15 cellular contexts compared by ENCODE assay signal in genomic region chr10:124748953-124749645, GRCh38. TPM values are rescaled to one million over a fixed set of nuclear protein-coding genes. Genes with fewer than 3 reads are reported as not detected.
DNase-seq lines count a peak whose midpoint lies in the region; ATAC-seq and TF ChIP-seq lines count a peak whose summit lies in the region.
"Had no signal": no experiment of that assay in that cellular context is flagged by ENCODE, and none has a peak within 500 bp of the region (broad histone marks: within the 10 kb centered on the region; RNA-seq: fewer than 3 reads in every experiment).

No MANE protein-coding gene starts in this region.

- peak overlapping the region; percentile 59 for H3K4me3 Mint-ChIP-seq in activated CD4-positive, alpha-beta T cell treated with anti-CD3 and anti-CD28 coated beads, Interleukin-2, amount 10 ng/mL, durations not matched to agents 24 days and 14 days
- no peak overlapping the region for H3K4me3 Mint-ChIP-seq in activated B cell treated with CpG ODN at 0.5 μM for 24 hours
- H3K4me3 Mint-ChIP-seq in natural killer cell = no peak overlapping the region
- H3K4me3 Mint-ChIP-seq: CD14-positive monocyte, type B pancreatic cell had no signal

- no peak overlapping the region for H3K27ac ChIP-seq in effector memory CD4-positive, alpha-beta T cell (ENCODE audit: insufficient read depth, low read length, poor library complexity, severe bottlenecking)
- H3K27ac ChIP-seq: ovary had no signal

- peak overlapping the region; percentile 71 for H3K27ac Mint-ChIP-seq in activated CD4-positive, alpha-beta T cell treated with anti-CD3 and anti-CD28 coated beads, Interleukin-2, amount 10 ng/mL, durations not matched to agents 24 days and 14 days
- H3K27ac Mint-ChIP-seq in activated B cell treated with CpG ODN at 0.5 μM for 24 hours (peak overlapping the region; percentile 76), natural killer cell (peak overlapping the region; percentile 29 to 38)
- H3K27ac Mint-ChIP-seq: type B pancreatic cell had no signal

- no peaks in the 10 kb centered on the region for H3K27me3 ChIP-seq in effector memory CD4-positive, alpha-beta T cell (replicated peaks; ENCODE audit: control insufficient read depth, insufficient read depth, low read length, poor library complexity, severe bottlenecking)
- H3K27me3 ChIP-seq: ovary had no signal

- peak; percentile 49 for DNase-seq in activated CD4-positive, alpha-beta T cell treated with anti-CD3 and anti-CD28 coated beads, Interleukin-2, amount 10 ng/mL, durations not matched to agents 24 days and 14 days
- no peak for DNase-seq in activated CD4-positive, alpha-beta T cell treated with anti-CD3 and anti-CD28 coated beads, Interleukin-2, amount 50 U/mL, for 48 hours
- no peak for DNase-seq in activated B cell treated with CpG ODN at 0.5 μM for 24 hours
- DNase-seq in natural killer cell = no peak
- no peak for DNase-seq in effector memory CD4-positive, alpha-beta T cell
- no peak for DNase-seq in T1000 (lab: John Stamatoyannopoulos, UW)
- DNase-seq: effector CD8-positive, alpha-beta T cell; kidney; NCI-H345; ovary; stimulated activated CD4-positive, alpha-beta T cell treated with anti-CD3 and anti-CD28 coated beads, Interleukin-4, amount 100 ng/mL, for 24 hours had no signal

- no peaks in the 10 kb centered on the region for H3K9me3 Mint-ChIP-seq in activated CD4-positive, alpha-beta T cell treated with anti-CD3 and anti-CD28 coated beads, Interleukin-2, amount 10 ng/mL, durations not matched to agents 24 days and 14 days
- H3K9me3 Mint-ChIP-seq in activated B cell treated with CpG ODN at 0.5 μM for 24 hours = no peaks in the 10 kb centered on the region
- H3K9me3 Mint-ChIP-seq in natural killer cell = no peaks in the 10 kb centered on the region
- H3K9me3 Mint-ChIP-seq: CD14-positive monocyte, type B pancreatic cell had no signal

- no peak for TF ChIP-seq CTCF in activated B cell treated with CpG ODN at 0.5 μM for 24 hours (IDR thresholded peaks at IDR 0.05)
- TF ChIP-seq CTCF in natural killer cell (IDR thresholded peaks at IDR 0.05) = no peak

- H3K27me3 Mint-ChIP-seq in activated CD4-positive, alpha-beta T cell treated with anti-CD3 and anti-CD28 coated beads, Interleukin-2, amount 10 ng/mL, durations not matched to agents 24 days and 14 days = no peaks in the 10 kb centered on the region
- H3K27me3 Mint-ChIP-seq in activated B cell treated with CpG ODN at 0.5 μM for 24 hours (no peaks in the 10 kb centered on the region), natural killer cell (ENCODE audit: low read depth in 2 of 2) (no peaks in the 10 kb centered on the region)
- H3K27me3 Mint-ChIP-seq: type B pancreatic cell had no signal

- H3K36me3 Mint-ChIP-seq in activated CD4-positive, alpha-beta T cell treated with anti-CD3 and anti-CD28 coated beads, Interleukin-2, amount 10 ng/mL, durations not matched to agents 24 days and 14 days (ENCODE audit: low read depth) = peaks cover 26% of the 10 kb centered on the region
- H3K36me3 Mint-ChIP-seq in activated B cell treated with CpG ODN at 0.5 μM for 24 hours (ENCODE audit: low read depth) = peaks cover 4% of the 10 kb centered on the region
- H3K36me3 Mint-ChIP-seq in natural killer cell = no peaks in the 10 kb centered on the region

- H3K4me3 ChIP-seq in effector memory CD4-positive, alpha-beta T cell (ENCODE audit: insufficient read depth, low read depth, low read length, poor library complexity, severe bottlenecking) = no peak overlapping the region
- H3K4me3 ChIP-seq: ovary had no signal

- POLR2A ChIA-PET in activated B cell treated with CpG ODN at 0.5 μM for 24 hours (lab: Charles Lee) = interaction anchor here (0.7 to 2.5 kb wide), 6 partner anchors 8 to 219 kb away, joined by 3 to 8 read pairs (median 5); partner anchors contain the start of genes ABRAXAS2 and EEF1AKMT2

- H3K36me3 ChIP-seq in effector memory CD4-positive, alpha-beta T cell (ENCODE audit: control insufficient read depth, insufficient read depth, low read length) = no peaks in the 10 kb centered on the region
- H3K36me3 ChIP-seq: ovary had no signal

- peaks cover 10% of the 10 kb centered on the region for H3K4me1 ChIP-seq in effector memory CD4-positive, alpha-beta T cell (ENCODE audit: control insufficient read depth, insufficient read depth, low read length, poor library complexity, severe bottlenecking)

- ATAC-seq in GM21381 (IDR thresholded peaks at IDR 0.05; ENCODE audit: unreplicated experiment) = peak; percentile 43
- no peak for ATAC-seq in activated B cell treated with CpG ODN at 0.5 μM for 24 hours (ENCODE audit: low read depth)
- ATAC-seq in natural killer cell = no peak
- no peak for ATAC-seq in GM18873 (IDR thresholded peaks at IDR 0.05; ENCODE audit: low FRiP score, unreplicated experiment)

- H3K4me1 Mint-ChIP-seq in activated CD4-positive, alpha-beta T cell treated with anti-CD3 and anti-CD28 coated beads, Interleukin-2, amount 10 ng/mL, durations not matched to agents 24 days and 14 days = peaks cover 18% of the 10 kb centered on the region
- H3K4me1 Mint-ChIP-seq in activated B cell treated with CpG ODN at 0.5 μM for 24 hours (peaks cover 20% of the 10 kb centered on the region), natural killer cell (peaks cover 11 to 18% of the 10 kb centered on the region in 2 donors)

- CTCF ChIA-PET in activated B cell treated with CpG ODN at 0.5 μM for 24 hours (lab: Charles Lee) = interaction anchor here (1.4 to 7.8 kb wide), 4 partner anchors 109 to 753 kb away, joined by 3 to 307 read pairs (median 6); no protein-coding TSS in a partner anchor

- no peaks in the 10 kb centered on the region for H3K9me3 ChIP-seq in effector memory CD4-positive, alpha-beta T cell (ENCODE audit: control insufficient read depth, low read length)
- H3K9me3 ChIP-seq: ovary had no signal

- intact Hi-C loops in activated CD4-positive, alpha-beta T cell treated with anti-CD3 and anti-CD28 coated beads, Interleukin-2, amount 10 ng/mL, durations not matched to agents 24 days and 14 days (cut with micrococcal nuclease) = no loop called here
- intact Hi-C loops in activated B cell treated with CpG ODN at 0.5 μM for 24 hours (cut with micrococcal nuclease) = loop anchor here (5.0 kb wide), 2 partner anchors 332 to 517 kb away; partner anchors contain the start of gene OAT
- intact Hi-C loops in natural killer cell (cut with micrococcal nuclease) = no loop called here

RNA-seq across cellular contexts. Expression of gene FAM53B, which starts 4.9 kb away (rescaled TPM):
- 20.9 and 21.8 TPM in 2 replicates for total RNA-seq in activated CD4-positive, alpha-beta T cell treated with anti-CD3 and anti-CD28 coated beads, Interleukin-2, amount 10 ng/mL, durations not matched to agents 24 days and 14 days
- total RNA-seq in activated B cell treated with CpG ODN at 0.5 μM for 24 hours (70.9 and 73.9 TPM in 2 replicates), natural killer cell (100 to 1,000 TPM in 2 of 3 donors, 10 to 100 TPM in 1; 77.4 to 172 (median 121) TPM)

RNA-seq across cellular contexts. Expression of gene EEF1AKMT2, which starts 42.6 kb away (rescaled TPM):
- 21.5 and 22.3 TPM in 2 replicates for total RNA-seq in activated CD4-positive, alpha-beta T cell treated with anti-CD3 and anti-CD28 coated beads, Interleukin-2, amount 10 ng/mL, durations not matched to agents 24 days and 14 days
- total RNA-seq in activated B cell treated with CpG ODN at 0.5 μM for 24 hours (16.5 and 17.0 TPM in 2 replicates), natural killer cell (10 to 100 TPM; 12.5 to 20.6 (median 20.1) TPM)

RNA-seq across cellular contexts. Expression of gene ABRAXAS2, which starts 52.5 kb away (rescaled TPM):
- total RNA-seq in activated CD4-positive, alpha-beta T cell treated with anti-CD3 and anti-CD28 coated beads, Interleukin-2, amount 10 ng/mL, durations not matched to agents 24 days and 14 days = 19.0 and 21.1 TPM in 2 replicates
- 22.5 and 23.9 TPM in 2 replicates for total RNA-seq in activated B cell treated with CpG ODN at 0.5 μM for 24 hours
- total RNA-seq in natural killer cell = 10 to 100 TPM in 2 of 3 donors, 1 to 10 TPM in 1; 7.5 to 10.9 (median 10.2) TPM
